ENCODE assay signal across 9 cellular contexts in the genomic region with DNA sequence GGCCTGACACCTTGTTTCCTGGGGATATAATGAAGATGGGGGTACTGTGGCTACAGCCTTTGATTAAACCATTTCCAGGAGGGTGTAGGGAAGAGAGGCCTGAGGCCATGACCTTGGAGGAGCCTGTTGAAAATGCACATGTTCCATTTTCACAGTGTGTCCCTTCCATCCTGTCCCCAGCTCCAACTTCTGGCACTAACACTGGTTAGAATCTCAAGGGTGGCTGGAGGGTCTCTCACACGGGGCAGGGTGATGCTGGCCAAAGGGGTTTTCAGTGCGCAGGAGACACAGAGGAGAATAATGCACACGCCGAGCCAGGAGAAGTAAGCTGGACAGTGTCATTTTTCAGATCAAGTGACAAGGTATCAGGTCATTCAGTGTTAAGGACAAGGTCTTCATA. TPM values are rescaled to one million over a fixed set of nuclear protein-coding genes. Genes with fewer than 3 reads are reported as not detected.
"Had no signal": no experiment of that assay in that cellular context is flagged by ENCODE, and none has a peak within 500 bp of the region (broad histone marks: within the 10 kb centered on the region; RNA-seq: fewer than 3 reads in every experiment).

No MANE protein-coding gene starts in this region.

- H3K9me3 Mint-ChIP-seq: GM23338, H9 had no signal

- DNase-seq: H9, HCEC 1CT, IMR-90 had no signal

- ATAC-seq: GM23338, K562 had no signal

- H3K27ac Mint-ChIP-seq: GM23338 had no signal

- H2AFZ ChIP-seq: GM23338 had no signal

- H3K4me3 Mint-ChIP-seq: GM23338, H9 had no signal

- FAIRE-seq: H1, H54, HTR-8/SVneo, K562 had no signal

- H3K4me3 ChIP-seq: GM23338, K562 had no signal

- H3K4me2 ChIP-seq: GM23338 had no signal

RNA-seq across cellular contexts. Expression of a gene that starts 36.5 kb away (rescaled TPM):
- total RNA-seq: HT-29, IMR-90, K562 had no signal
